In genomic region chr3:187136936-187137335, GRCh38 we compare ENCODE assay signal across 16 cellular contexts. TPM values are rescaled to one million over a fixed set of nuclear protein-coding genes. Genes with fewer than 3 reads are reported as not detected.
DNase-seq lines count a peak whose midpoint lies in the region; ATAC-seq and TF ChIP-seq lines count a peak whose summit lies in the region.
"Had no signal": no experiment of that assay in that cellular context is flagged by ENCODE, and none has a peak within 500 bp of the region (broad histone marks: within the 10 kb centered on the region; RNA-seq: fewer than 3 reads in every experiment).

No MANE protein-coding gene starts in this region.

- no peaks in the 10 kb centered on the region for H3K27me3 Mint-ChIP-seq in activated T-helper 1 cell treated with anti-CD3 and anti-CD28 coated beads, Interleukin-12 subunit alpha, Interleukin-12 subunit beta, Interleukin-2, Interleukin-4 antibody, amounts not matched to agents 30 ng/mL and 10 ng/mL and 1 ng/mL, durations not matched to agents 14 hours and 24 hours and 36 hours (ENCODE audit: insufficient read depth)
- H3K27me3 Mint-ChIP-seq: activated T-cell treated with anti-CD3 and anti-CD28 coated beads, Interleukin-2, amount 50 U/mL, for 24 hours; IgD-negative memory B cell had no signal

- peak overlapping the region; percentile 33 for H3K4me3 Mint-ChIP-seq in activated T-helper 1 cell treated with anti-CD3 and anti-CD28 coated beads, Interleukin-12 subunit alpha, Interleukin-12 subunit beta, Interleukin-2, Interleukin-4 antibody, amounts not matched to agents 30 ng/mL and 10 ng/mL and 1 ng/mL, durations not matched to agents 14 hours and 24 hours and 36 hours
- H3K4me3 Mint-ChIP-seq: activated T-cell treated with anti-CD3 and anti-CD28 coated beads, Interleukin-2, amount 50 U/mL, for 24 hours had no signal

- ATAC-seq in foreskin keratinocyte: peak; percentile 79

- H3K4me1 ChIP-seq in foreskin keratinocyte (peaks cover 7% of the 10 kb centered on the region), osteoblast (ENCODE audit: insufficient read depth, low read length) (peaks cover 8% of the 10 kb centered on the region)

- H3K4me3 ChIP-seq in osteoblast (ENCODE audit: insufficient read depth, low read length): no peak overlapping the region
- H3K4me3 ChIP-seq: hepatocyte, sigmoid colon had no signal

- peaks cover 57% of the 10 kb centered on the region for H3K4me1 Mint-ChIP-seq in activated T-helper 1 cell treated with anti-CD3 and anti-CD28 coated beads, Interleukin-12 subunit alpha, Interleukin-12 subunit beta, Interleukin-2, Interleukin-4 antibody, amounts not matched to agents 30 ng/mL and 10 ng/mL and 1 ng/mL, durations not matched to agents 14 hours and 24 hours and 36 hours (ENCODE audit: low read depth)

- H3K36me3 ChIP-seq in osteoblast (ENCODE audit: insufficient read depth, low read length): no peaks in the 10 kb centered on the region
- H3K36me3 ChIP-seq: sigmoid colon had no signal

- H2AFZ ChIP-seq in osteoblast (ENCODE audit: low read length): no peak overlapping the region
- H2AFZ ChIP-seq: hepatocyte had no signal

- no peaks in the 10 kb centered on the region for H3K9me3 ChIP-seq in osteoblast (ENCODE audit: low read depth, low read length)

- no peak overlapping the region for H3K27ac Mint-ChIP-seq in activated T-helper 1 cell treated with anti-CD3 and anti-CD28 coated beads, Interleukin-12 subunit alpha, Interleukin-12 subunit beta, Interleukin-2, Interleukin-4 antibody, amounts not matched to agents 30 ng/mL and 10 ng/mL and 1 ng/mL, durations not matched to agents 14 hours and 24 hours and 36 hours
- H3K27ac Mint-ChIP-seq: activated T-cell treated with anti-CD3 and anti-CD28 coated beads, Interleukin-2, amount 50 U/mL, for 24 hours; nephron progenitor cell had no signal

- peaks cover 21% of the 10 kb centered on the region for H3K9me3 Mint-ChIP-seq in activated T-helper 1 cell treated with anti-CD3 and anti-CD28 coated beads, Interleukin-12 subunit alpha, Interleukin-12 subunit beta, Interleukin-2, Interleukin-4 antibody, amounts not matched to agents 30 ng/mL and 10 ng/mL and 1 ng/mL, durations not matched to agents 14 hours and 24 hours and 36 hours

- DNase-seq in Caki2 (ENCODE audit: low read depth) (peak; percentile 30), HS-5 (ENCODE audit: low read depth) (peak; percentile 47), foreskin keratinocyte (peak; percentile 87 to 93), osteoblast (ENCODE audit: insufficient read length, low spot score, missing footprints) (no peak), nucleus accumbens (lab: John Stamatoyannopoulos, UW) (no peak)
- no peak for DNase-seq in activated T-helper 1 cell treated with anti-CD3 and anti-CD28 coated beads, Interleukin-12 subunit alpha, Interleukin-12 subunit beta, Interleukin-2, Interleukin-4 antibody, amounts not matched to agents 30 ng/mL and 10 ng/mL and 1 ng/mL, durations not matched to agents 14 hours and 24 hours and 36 hours (ENCODE audit: low spot score)
- DNase-seq in central memory CD4-positive, alpha-beta T cell: no peak
- DNase-seq: activated T-cell treated with anti-CD3 and anti-CD28 coated beads, Interleukin-2, amount 50 U/mL, for 24 hours; COR-L47; effector memory CD4-positive, alpha-beta T cell; NCI-H187; nephron progenitor cell; sigmoid colon; substantia nigra had no signal

- intact Hi-C loops in activated T-helper 1 cell treated with anti-CD3 and anti-CD28 coated beads, Interleukin-12 subunit alpha, Interleukin-12 subunit beta, Interleukin-2, Interleukin-4 antibody, amounts not matched to agents 30 ng/mL and 10 ng/mL and 1 ng/mL, durations not matched to agents 14 hours and 24 hours and 36 hours (cut with micrococcal nuclease): loop anchor here (5.0 to 10.0 kb wide), 2 partner anchors 570 to 1202 kb away; partner anchors contain the start of genes TBCCD1 and TRA2B

- H3K27me3 ChIP-seq in foreskin keratinocyte (no peaks in the 10 kb centered on the region), osteoblast (ENCODE audit: insufficient read depth, low read length) (no peaks in the 10 kb centered on the region)
- H3K27me3 ChIP-seq: hepatocyte, sigmoid colon had no signal

- peaks cover 29% of the 10 kb centered on the region for H3K36me3 Mint-ChIP-seq in activated T-helper 1 cell treated with anti-CD3 and anti-CD28 coated beads, Interleukin-12 subunit alpha, Interleukin-12 subunit beta, Interleukin-2, Interleukin-4 antibody, amounts not matched to agents 30 ng/mL and 10 ng/mL and 1 ng/mL, durations not matched to agents 14 hours and 24 hours and 36 hours (ENCODE audit: low read depth)

- in situ Hi-C loops in Caki2 (cut with HindIII; ENCODE audit: low pct_unique_long_range_greater_than_20kb, low sequenced_read_pairs): no loop called here

- TF ChIP-seq CTCF in foreskin keratinocyte (conservative IDR thresholded peaks at IDR 0.05) (no peak), osteoblast (IDR thresholded peaks at IDR 0.05; ENCODE audit: extremely low read depth, low read depth, low read length) (no peak)

- H3K79me2 ChIP-seq in osteoblast (ENCODE audit: insufficient read depth, low read length): peaks cover 4% of the 10 kb centered on the region
- H3K79me2 ChIP-seq: hepatocyte had no signal

- no peak overlapping the region for H3K27ac ChIP-seq in foreskin keratinocyte
- no peak overlapping the region for H3K27ac ChIP-seq in osteoblast (ENCODE audit: low read depth, low read length)
- H3K27ac ChIP-seq: hepatocyte, sigmoid colon had no signal

- no peak overlapping the region for H3K4me2 ChIP-seq in osteoblast (ENCODE audit: insufficient read depth, low read length)
- H3K4me2 ChIP-seq: hepatocyte had no signal

- H4K20me1 ChIP-seq in osteoblast (ENCODE audit: insufficient read depth, low read length): no peaks in the 10 kb centered on the region

RNA-seq across cellular contexts. Expression of gene RPL39L, which starts 2.4 kb away (rescaled TPM):
- 76.5 and 111 TPM in 2 replicates for total RNA-seq in Caki2 (2014; rRNA removed; shearing (Covaris generic); ENCODE audit: low replicate concordance)
- 7.5 and 8.3 TPM in 2 replicates for total RNA-seq in activated T-helper 1 cell treated with anti-CD3 and anti-CD28 coated beads, Interleukin-12 subunit alpha, Interleukin-12 subunit beta, Interleukin-2, Interleukin-4 antibody, amounts not matched to agents 30 ng/mL and 10 ng/mL and 1 ng/mL, durations not matched to agents 14 hours and 24 hours and 36 hours
- total RNA-seq in foreskin keratinocyte (48.2 and 49.3 TPM in 2 replicates), osteoblast (7.6 and 9.1 TPM in 2 replicates)
- polyA plus RNA-seq in foreskin keratinocyte: 65.7 and 68.3 TPM in 2 replicates

Comparison
In these comparisons a context has a peak if more than half of its experiments do, and no peak if none do; other contexts are left out.
1. DNase-seq: peak in Caki2 (single experiment), HS-5 (single experiment) and foreskin keratinocyte (2 of 2); none in activated T-helper 1 cell treated with anti-CD3 and anti-CD28 coated beads, Interleukin-12 subunit alpha, Interleukin-12 subunit beta, Interleukin-2, Interleukin-4 antibody, amounts not matched to agents 30 ng/mL and 10 ng/mL and 1 ng/mL, durations not matched to agents 14 hours and 24 hours and 36 hours (single experiment), osteoblast (single experiment), nucleus accumbens (0 of 56) and central memory CD4-positive, alpha-beta T cell (single experiment).